18 cellular contexts compared by ENCODE assay signal in the genomic region with DNA sequence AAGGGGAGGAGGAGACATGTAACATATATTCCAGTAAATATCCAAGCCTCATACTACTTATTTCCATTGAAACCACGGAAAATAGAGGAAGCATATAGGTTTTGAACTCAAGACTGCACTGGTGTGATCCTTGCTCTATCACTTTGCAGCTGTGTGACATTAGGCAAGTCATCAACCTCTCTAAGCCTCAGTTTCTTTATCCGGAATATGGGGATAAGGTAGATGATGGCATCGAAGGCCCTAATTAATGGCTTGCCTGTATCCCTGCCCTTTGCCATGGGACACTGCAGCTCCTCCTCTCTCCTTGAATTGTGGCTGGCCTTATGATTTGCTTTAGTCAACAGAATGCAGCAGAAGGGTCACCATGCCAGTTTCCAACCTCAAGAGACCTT. TPM values are rescaled to one million over a fixed set of nuclear protein-coding genes. Genes with fewer than 3 reads are reported as not detected.
A peak's percentile ranks its signal among the peaks of the same experiment; 100 is the strongest.
DNase-seq lines count a peak whose midpoint lies in the region; ATAC-seq and TF ChIP-seq lines count a peak whose summit lies in the region.
"Had no signal": no experiment of that assay in that cellular context is flagged by ENCODE, and none has a peak within 500 bp of the region (broad histone marks: within the 10 kb centered on the region; RNA-seq: fewer than 3 reads in every experiment).

No MANE protein-coding gene starts in this region.

- TF ChIP-seq CTCF in left ventricle myocardium inferior (IDR thresholded peaks at IDR 0.05; ENCODE audit: borderline replicate concordance) (no peak), transverse colon (IDR thresholded peaks at IDR 0.05) (no peak), natural killer cell (IDR thresholded peaks at IDR 0.05) (no peak), mucosa of descending colon (IDR thresholded peaks at IDR 0.05) (no peak)

- peak overlapping the region; percentile 100 for H3K27ac ChIP-seq in left ventricle myocardium inferior (replicated peaks)
- H3K27ac ChIP-seq in SJCRH30, result peak overlapping the region; percentile 18
- peak overlapping the region; percentile 25 for H3K27ac ChIP-seq in muscle layer of colon (ENCODE audit: low read depth, low read length)
- peak overlapping the region; percentile 5 to 38 (median 27) for H3K27ac ChIP-seq in transverse colon
- no peak overlapping the region for H3K27ac ChIP-seq in naive thymus-derived CD4-positive, alpha-beta T cell (ENCODE audit: low read depth, low read length)
- H3K27ac ChIP-seq: neural progenitor cell, SJSA1, WERI-Rb-1 had no signal

- H3K9me3 ChIP-seq in left ventricle myocardium inferior (replicated peaks) (no peaks in the 10 kb centered on the region), SJCRH30 (replicated peaks) (no peaks in the 10 kb centered on the region), muscle layer of colon (ENCODE audit: low read length) (no peaks in the 10 kb centered on the region), transverse colon (no peaks in the 10 kb centered on the region), mucosa of descending colon (no peaks in the 10 kb centered on the region)
- no peaks in the 10 kb centered on the region for H3K9me3 ChIP-seq in naive thymus-derived CD4-positive, alpha-beta T cell (ENCODE audit: control insufficient read depth in 2 of 3, low read length in 3 of 3)
- H3K9me3 ChIP-seq: SJSA1 had no signal

- intact Hi-C loops in left ventricle myocardium inferior (cut with micrococcal nuclease) (loop anchor here (10.0 kb wide), 1 partner anchor 117 kb away; no protein-coding TSS in a partner anchor), cardiac septum (cut with DNase I) (loop anchor here (5.0 to 10.0 kb wide), 2 partner anchors 125 to 257 kb away; a partner anchor contains a TSS), transverse colon (cut with DNase I; ENCODE audit: low total_unique reads) (no loop called here), natural killer cell (cut with micrococcal nuclease) (loop anchor here (10.0 kb wide), 1 partner anchor 97 kb away; no protein-coding TSS in a partner anchor), mucosa of descending colon (cut with DNase I, micrococcal nuclease) (loop anchor here in 1 of 2 donors (10.0 kb wide), 1 partner anchor 137 kb away; no protein-coding TSS in a partner anchor)
- intact Hi-C loops in naive thymus-derived CD4-positive, alpha-beta T cell (cut with micrococcal nuclease), result loop anchor here (10.0 kb wide), 3 partner anchors 317 to 597 kb away; a partner anchor contains a TSS

- H3K9me3 Mint-ChIP-seq in natural killer cell, result no peaks in the 10 kb centered on the region
- no peaks in the 10 kb centered on the region for H3K9me3 Mint-ChIP-seq in naive thymus-derived CD4-positive, alpha-beta T cell
- H3K9me3 Mint-ChIP-seq: activated naive CD8-positive, alpha-beta T cell treated with anti-CD3 and anti-CD28 coated beads, Interleukin-2, amount 50 U/mL, for 24 hours; CD14-positive monocyte; neural progenitor cell; T-helper 2 cell treated with Interferon-gamma antibody and Interleukin-4, amounts not matched to agents 5 μg/mL and 100 μg/mL, for 36 hours had no signal

- no peak overlapping the region for H3K4me3 Mint-ChIP-seq in natural killer cell
- no peak overlapping the region for H3K4me3 Mint-ChIP-seq in naive thymus-derived CD4-positive, alpha-beta T cell
- H3K4me3 Mint-ChIP-seq: activated naive CD8-positive, alpha-beta T cell treated with anti-CD3 and anti-CD28 coated beads, Interleukin-2, amount 50 U/mL, for 24 hours; CD14-positive monocyte; neural progenitor cell; T-helper 2 cell treated with Interferon-gamma antibody and Interleukin-4, amounts not matched to agents 5 μg/mL and 100 μg/mL, for 36 hours had no signal

- peaks cover 0 to 29% of the 10 kb centered on the region in 2 donors for H3K4me1 Mint-ChIP-seq in natural killer cell
- H3K4me1 Mint-ChIP-seq in naive thymus-derived CD4-positive, alpha-beta T cell, result peaks cover 0 to 15% (median 11%) of the 10 kb centered on the region in 7 donors

- DNase-seq in left ventricle myocardium inferior (no peak), cardiac septum (ENCODE audit: low spot score) (no peak), SJCRH30 (no peak), transverse colon (no peak), natural killer cell (no peak), mucosa of descending colon (no peak)
- no peak for DNase-seq in naive thymus-derived CD4-positive, alpha-beta T cell
- DNase-seq: activated CD8-positive, alpha-beta memory T cell treated with anti-CD3 and anti-CD28 coated beads, Interleukin-2, amount 50 U/mL, for 48 hours; activated effector memory CD4-positive, alpha-beta T cell treated with Interleukin-2 at 50 U/mL for 16 hours; activated naive CD8-positive, alpha-beta T cell treated with anti-CD3 and anti-CD28 coated beads, Interleukin-2, amount 50 U/mL, for 24 hours; MM.1S; NCI-H187 had no signal

- H3K4me1 ChIP-seq in left ventricle myocardium inferior, result peaks cover 100% of the 10 kb centered on the region
- peaks cover 49% of the 10 kb centered on the region for H3K4me1 ChIP-seq in SJCRH30
- peaks cover 71% of the 10 kb centered on the region for H3K4me1 ChIP-seq in muscle layer of colon (ENCODE audit: insufficient read depth, low read length)
- H3K4me1 ChIP-seq in transverse colon, result peaks cover 11 to 63% (median 44%) of the 10 kb centered on the region in 4 donors
- H3K4me1 ChIP-seq in mucosa of descending colon (ENCODE audit: low read depth), result peaks cover 31% of the 10 kb centered on the region
- peaks cover 0 to 5% of the 10 kb centered on the region in 2 donors for H3K4me1 ChIP-seq in naive thymus-derived CD4-positive, alpha-beta T cell (ENCODE audit: control insufficient read depth in 2 of 2, insufficient read depth in 2 of 2, low read length in 2 of 2)

- H3K36me3 ChIP-seq in left ventricle myocardium inferior, result no peaks in the 10 kb centered on the region
- H3K36me3 ChIP-seq in SJCRH30, result peaks cover 14% of the 10 kb centered on the region
- no peaks in the 10 kb centered on the region for H3K36me3 ChIP-seq in muscle layer of colon (ENCODE audit: insufficient read depth, low read length)
- H3K36me3 ChIP-seq in transverse colon, result no peaks in the 10 kb centered on the region
- no peaks in the 10 kb centered on the region for H3K36me3 ChIP-seq in mucosa of descending colon (ENCODE audit: low read depth)
- no peaks in the 10 kb centered on the region for H3K36me3 ChIP-seq in naive thymus-derived CD4-positive, alpha-beta T cell (ENCODE audit: control insufficient read depth in 2 of 3, insufficient read depth in 3 of 3, low read length in 3 of 3)
- H3K36me3 ChIP-seq: neural progenitor cell had no signal

- TF ChIP-seq EP300 in transverse colon (IDR thresholded peaks at IDR 0.05; ENCODE audit: low read depth), result no peak

- H3K36me3 Mint-ChIP-seq in natural killer cell, result no peaks in the 10 kb centered on the region
- H3K36me3 Mint-ChIP-seq in naive thymus-derived CD4-positive, alpha-beta T cell, result no peaks in the 10 kb centered on the region

- H3K27me3 Mint-ChIP-seq in natural killer cell (ENCODE audit: low read depth in 2 of 2), result peaks cover 0 to 7% of the 10 kb centered on the region in 2 donors
- H3K27me3 Mint-ChIP-seq in naive thymus-derived CD4-positive, alpha-beta T cell, result peaks cover 0 to 28% (median 0%) of the 10 kb centered on the region in 5 donors

- ATAC-seq in natural killer cell (no peak), mucosa of descending colon (no peak)
- no peak for ATAC-seq in naive thymus-derived CD4-positive, alpha-beta T cell
- ATAC-seq: activated naive CD8-positive, alpha-beta T cell treated with anti-CD3 and anti-CD28 coated beads, Interleukin-2, amount 50 U/mL, for 24 hours had no signal

- CTCF ChIA-PET in naive thymus-derived CD4-positive, alpha-beta T cell (lab: Charles Lee), result no interaction called here

- H3K4me3 ChIP-seq in left ventricle myocardium inferior (no peak overlapping the region), SJCRH30 (no peak overlapping the region), muscle layer of colon (ENCODE audit: low read depth in 1 of 2, low read length in 2 of 2) (no peak overlapping the region), transverse colon (no peak overlapping the region), mucosa of descending colon (no peak overlapping the region)
- no peak overlapping the region for H3K4me3 ChIP-seq in naive thymus-derived CD4-positive, alpha-beta T cell (ENCODE audit: low read length)
- H3K4me3 ChIP-seq: neural progenitor cell, SJSA1 had no signal

- POLR2A ChIA-PET in naive thymus-derived CD4-positive, alpha-beta T cell (lab: Charles Lee), result no interaction called here

- no peak overlapping the region for H3K9ac ChIP-seq in muscle layer of colon (ENCODE audit: low read length)
- H3K9ac ChIP-seq: neural progenitor cell had no signal

- no peak for TF ChIP-seq POLR2A in transverse colon (IDR thresholded peaks at IDR 0.05)

- no peak overlapping the region for H3K27ac Mint-ChIP-seq in natural killer cell
- no peak overlapping the region for H3K27ac Mint-ChIP-seq in naive thymus-derived CD4-positive, alpha-beta T cell
- H3K27ac Mint-ChIP-seq: activated naive CD8-positive, alpha-beta T cell treated with anti-CD3 and anti-CD28 coated beads, Interleukin-2, amount 50 U/mL, for 24 hours; CD14-positive monocyte; T-helper 2 cell treated with Interferon-gamma antibody and Interleukin-4, amounts not matched to agents 5 μg/mL and 100 μg/mL, for 36 hours had no signal

- H3K27me3 ChIP-seq in left ventricle myocardium inferior (ENCODE audit: low read depth) (no peaks in the 10 kb centered on the region), SJCRH30 (no peaks in the 10 kb centered on the region), muscle layer of colon (ENCODE audit: control insufficient read depth in 1 of 2, insufficient read depth in 2 of 2, low read length in 2 of 2) (no peaks in the 10 kb centered on the region), transverse colon (no peaks in the 10 kb centered on the region)
- H3K27me3 ChIP-seq in naive thymus-derived CD4-positive, alpha-beta T cell (ENCODE audit: control insufficient read depth in 2 of 2, insufficient read depth in 2 of 2, low read length in 2 of 2), result no peaks in the 10 kb centered on the region
- H3K27me3 ChIP-seq: SJSA1 had no signal

- in situ Hi-C loops in transverse colon (cut with MboI; ENCODE audit: low pct_ligation_motif_present in 1 of 4, low pct_unique_long_range_greater_than_20kb in 1 of 4, low sequenced_read_pairs in 3 of 4), result loop anchor here in 1 of 4 donors (25.0 kb wide), 3 partner anchors 150 to 600 kb away; a partner anchor contains a TSS

- 90 to 91% methylated on average over 2 to 3 of the region's 3 CpGs for WGBS in transverse colon (ENCODE audit: low coverage in 1 of 2), 2 donors

RNA-seq across cellular contexts. Expression of a gene that starts 6.9 kb away (rescaled TPM):
- 19.4 TPM for total RNA-seq in left ventricle myocardium inferior
- total RNA-seq in cardiac septum, result 39.0 TPM
- total RNA-seq in SJCRH30 (2014; rRNA removed; shearing (Covaris generic)), result 14.7 and 14.9 TPM in 2 replicates
- total RNA-seq in transverse colon, result 10 to 100 TPM; 11.9 to 33.7 (median 22.2) TPM
- 1 to 10 TPM; 2.7 to 7.1 (median 2.9) TPM for total RNA-seq in natural killer cell
- total RNA-seq in mucosa of descending colon, result 10 to 100 TPM; 20.3 to 23.9 (median 20.6) TPM
- 1 to 10 TPM in 2 of 5 experiments, under 1 TPM in 3; 0.29 to 2.0 (median 0.81) TPM for total RNA-seq in naive thymus-derived CD4-positive, alpha-beta T cell
- under 1 TPM; 0.15 to 0.22 TPM for polyA plus RNA-seq in naive thymus-derived CD4-positive, alpha-beta T cell
